10 cellular contexts compared by ENCODE assay signal in the genomic region with DNA sequence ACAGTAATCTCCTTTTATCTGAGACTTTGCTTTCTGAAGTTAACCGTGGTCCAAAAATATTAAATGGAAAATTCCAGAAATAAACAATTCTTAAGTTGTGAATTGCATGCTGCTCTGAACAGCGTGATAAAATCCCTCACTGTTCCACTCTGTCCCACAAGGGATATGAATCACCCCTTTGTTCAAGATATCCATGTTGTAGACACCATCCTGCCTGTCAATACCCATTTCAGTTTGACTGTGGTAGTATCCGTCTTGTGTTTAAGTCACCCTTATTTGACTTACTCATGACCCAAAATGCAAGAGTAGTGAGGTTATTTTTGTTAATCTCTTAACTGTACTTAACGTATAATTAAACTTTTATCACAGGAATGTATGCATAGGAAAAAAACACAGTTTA. TPM values are rescaled to one million over a fixed set of nuclear protein-coding genes. Genes with fewer than 3 reads are reported as not detected.
DNase-seq lines count a peak whose midpoint lies in the region; ATAC-seq lines count a peak whose summit lies in the region.
"Had no signal": no experiment of that assay in that cellular context is flagged by ENCODE, and none has a peak within 500 bp of the region (broad histone marks: within the 10 kb centered on the region; RNA-seq: fewer than 3 reads in every experiment).

No MANE protein-coding gene starts in this region.

- H3K27me3 Mint-ChIP-seq in effector memory CD8-positive, alpha-beta T cell = no peaks in the 10 kb centered on the region

- DNase-seq in Daoy (ENCODE audit: low read depth) (peak; percentile 26), NCI-H226 (peak; percentile 15), lung microvascular endothelial cell (ENCODE audit: low read depth in 2 of 2) (peak; percentile 58 to 91), mesenteric fat pad (ENCODE audit: low spot score) (no peak), DMS153 treated with DMSO at 0.1 percent for 48 hours (lab: John Stamatoyannopoulos, UW; ENCODE audit: unreplicated experiment) (no peak)
- DNase-seq in effector memory CD8-positive, alpha-beta T cell = no peak
- DNase-seq: glutamatergic neuron, Peyer's patch had no signal

- peaks cover 27 to 66% of the 10 kb centered on the region in 2 donors for H3K4me1 Mint-ChIP-seq in effector memory CD8-positive, alpha-beta T cell (ENCODE audit: low read depth in 2 of 2)

- ATAC-seq in effector memory CD8-positive, alpha-beta T cell (replicated peaks) = peak; percentile 17
- ATAC-seq in HG03442 (IDR thresholded peaks at IDR 0.05; ENCODE audit: unreplicated experiment) (no peak), GM18520 (IDR thresholded peaks at IDR 0.05; ENCODE audit: unreplicated experiment) (no peak)

- no peaks in the 10 kb centered on the region for H3K36me3 Mint-ChIP-seq in effector memory CD8-positive, alpha-beta T cell (ENCODE audit: insufficient read depth)

- H3K27ac Mint-ChIP-seq in effector memory CD8-positive, alpha-beta T cell = no peak overlapping the region

- H3K9me3 Mint-ChIP-seq in effector memory CD8-positive, alpha-beta T cell = no peaks in the 10 kb centered on the region

- no peak overlapping the region for H3K4me3 Mint-ChIP-seq in effector memory CD8-positive, alpha-beta T cell

RNA-seq across cellular contexts. Expression of a gene that starts 33.2 kb away (rescaled TPM):
- 2.6 and 3.9 TPM in 2 replicates for total RNA-seq in Daoy (2014; rRNA removed; shearing (Covaris generic))
- total RNA-seq in lung microvascular endothelial cell = 4.6 and 6.0 TPM in 2 replicates
- 14.6 TPM for total RNA-seq in mesenteric fat pad

Comparison
In these comparisons a context has a peak if more than half of its experiments do, and no peak if none do; other contexts are left out.
1. DNase-seq: peak in Daoy (single experiment), NCI-H226 (single experiment) and lung microvascular endothelial cell (2 of 2); none in effector memory CD8-positive, alpha-beta T cell (0 of 3), mesenteric fat pad (single experiment) and DMS153 treated with DMSO at 0.1 percent for 48 hours (single experiment).